In genomic region chr21:29162825-29163224, GRCh38 we compare ENCODE assay signal across 9 cellular contexts. TPM values are rescaled to one million over a fixed set of nuclear protein-coding genes. Genes with fewer than 3 reads are reported as not detected.
DNase-seq lines count a peak whose midpoint lies in the region; ATAC-seq and TF ChIP-seq lines count a peak whose summit lies in the region.
"Not testable (repeated sequence)": the region's sequence is repeated elsewhere in the genome, so short reads cannot be mapped to it uniquely, and the experiment has no call there.
"Had no signal": no experiment of that assay in that cellular context is flagged by ENCODE, and none has a peak within 500 bp of the region (broad histone marks: within the 10 kb centered on the region; RNA-seq: fewer than 3 reads in every experiment).

No MANE protein-coding gene starts in this region.

- intact Hi-C loops in IMR-90 (cut with micrococcal nuclease) = loop anchor here (2.0 to 10.0 kb wide), 2 partner anchors 32 to 312 kb away; partner anchors contain the start of gene MAP3K7CL
- intact Hi-C loops in sciatic nerve (cut with DNase I) = loop anchor here (5.0 kb wide), 1 partner anchor 209 kb away; no protein-coding TSS in a partner anchor
- intact Hi-C loops in upper lobe of right lung (cut with DNase I) = not testable (repeated sequence)

- POLR2A ChIA-PET in IMR-90 (lab: Charles Lee; ENCODE audit: unreplicated experiment) = interaction anchor here (2.7 kb wide), 1 partner anchor 137 kb away, joined by 14 read pairs; the partner anchor contains the start of gene BACH1

- peak overlapping the region; percentile 98 for H2BK120ac ChIP-seq in IMR-90 (ENCODE audit: low read depth, low read length)

- H3K56ac ChIP-seq in IMR-90 (ENCODE audit: extremely low read depth, insufficient read depth, low read length) = peak overlapping the region; percentile 90

- peak overlapping the region; percentile 99 for H3K27ac Mint-ChIP-seq in chondrocyte (ENCODE audit: unreplicated experiment)

- peak overlapping the region; percentile 98 for H2BK5ac ChIP-seq in IMR-90 (ENCODE audit: low read depth, low read length, poor library complexity, severe bottlenecking)

- not testable (repeated sequence) for H3K36me3 ChIP-seq in IMR-90 (ENCODE audit: control insufficient read depth, insufficient read depth, low read length); upper lobe of right lung

- H3K79me1 ChIP-seq in IMR-90 (ENCODE audit: low read depth in 1 of 2, low read length in 2 of 2) = not testable (repeated sequence)

- peak overlapping the region; percentile 98 for H4K5ac ChIP-seq in IMR-90 (ENCODE audit: low read depth, low read length)

- not testable (repeated sequence) for H3K4me2 ChIP-seq in IMR-90 (ENCODE audit: low read depth, low read length)

- not testable (repeated sequence) for H3K9me3 ChIP-seq in IMR-90 (ENCODE audit: control insufficient read depth, insufficient read depth, low read length); upper lobe of right lung

- H3K9me3 Mint-ChIP-seq in chondrocyte (ENCODE audit: low read depth) = not testable (repeated sequence)

- peak overlapping the region; percentile 94; the same call in 1 of the 2 replicates for H3K14ac ChIP-seq in IMR-90 (replicated peaks; ENCODE audit: low read depth, low read length)

- H3K4me3 ChIP-seq in IMR-90 (ENCODE audit: insufficient read depth, low read depth, low read length); fibroblast of the aortic adventitia (ENCODE audit: low read depth, low read length); upper lobe of right lung: not testable (repeated sequence)

- peak; percentile 71 for DNase-seq in CD1c-positive myeloid dendritic cell (ENCODE audit: extremely low spot score)
- DNase-seq in IMR-90 = peak; percentile 93
- DNase-seq in SIG-M5 treated with dmso at 0.1 percent for 504 hours (lab: John Stamatoyannopoulos, UW; ENCODE audit: unreplicated experiment) = peak; percentile 36
- not testable (repeated sequence) for DNase-seq in chondrocyte (ENCODE audit: low spot score); sciatic nerve (ENCODE audit: low spot score)
- peak; percentile 92 for DNase-seq in fibroblast of the aortic adventitia (ENCODE audit: low read depth)
- peak; percentile 72 for DNase-seq in kidney tubule cell (ENCODE audit: low spot score)
- DNase-seq in upper lobe of right lung = peak; percentile 67

- peak overlapping the region; percentile 92 for H3K4ac ChIP-seq in IMR-90 (ENCODE audit: low read depth, low read length)

- BruUV-seq in IMR-90 (replicated peaks; lab: Mats Ljungman, UMichigan) = not testable (repeated sequence)

- not testable (repeated sequence) for TF ChIP-seq POLR2A in IMR-90 (IDR thresholded peaks at IDR 0.05; ENCODE audit: low read depth, low read length)

- peak overlapping the region; percentile 98 for H4K91ac ChIP-seq in IMR-90 (ENCODE audit: insufficient read depth, low read depth, low read length)

- not testable (repeated sequence) for H3K4me3 Mint-ChIP-seq in chondrocyte (ENCODE audit: unreplicated experiment)

- H3K27me3 ChIP-seq in IMR-90 (ENCODE audit: control insufficient read depth, insufficient read depth, low read length); upper lobe of right lung: not testable (repeated sequence)

- H3K18ac ChIP-seq in IMR-90 (ENCODE audit: low read depth, low read length) = peak overlapping the region; percentile 61

- WGBS in IMR-90 (ENCODE audit: extremely low coverage in 2 of 2, insufficient read length in 1 of 2), 2 experiments = 0% methylated on average over 2 of the region's 9 CpGs; no CpG with 5 or more reads in 1 of the 2 experiments

- not testable (repeated sequence) for H2AFZ ChIP-seq in IMR-90 (replicated peaks; ENCODE audit: low read length, poor library complexity)

- peak overlapping the region; percentile 93 for H3K23ac ChIP-seq in IMR-90 (ENCODE audit: low read depth, low read length)

- peaks cover 45% of the 10 kb centered on the region for H3K4me1 Mint-ChIP-seq in chondrocyte (ENCODE audit: low read depth)

- H2AK5ac ChIP-seq in IMR-90 (ENCODE audit: low read depth, low read length) = peak overlapping the region; percentile 45; the same call in 1 of the 2 replicates

- H3K9ac ChIP-seq in IMR-90 (ENCODE audit: low read depth, low read length) = not testable (repeated sequence)

- not testable (repeated sequence) for TF ChIP-seq CTCF in IMR-90 (conservative IDR thresholded peaks at IDR 0.05; ENCODE audit: low read depth, low read length); chondrocyte (IDR thresholded peaks at IDR 0.05); fibroblast of the aortic adventitia (IDR thresholded peaks at IDR 0.05; ENCODE audit: insufficient read depth, low read length); upper lobe of right lung (IDR thresholded peaks at IDR 0.05)

- peak overlapping the region; percentile 94 for H3K27ac ChIP-seq in IMR-90 (ENCODE audit: insufficient read depth, low read length)
- peak overlapping the region; percentile 47 for H3K27ac ChIP-seq in upper lobe of right lung

- not testable (repeated sequence) for H4K20me1 ChIP-seq in IMR-90 (ENCODE audit: insufficient read depth, low read length)

- H2BK20ac ChIP-seq in IMR-90 (ENCODE audit: low read depth, low read length) = peak overlapping the region; percentile 98

- H2BK15ac ChIP-seq in IMR-90 (ENCODE audit: low read depth, low read length) = peak overlapping the region; percentile 89; the same call in 2 of the 3 replicates

- not testable (repeated sequence) for TF ChIP-seq RAD21 in IMR-90 (IDR thresholded peaks at IDR 0.05; ENCODE audit: low read length)

- H4K8ac ChIP-seq in IMR-90 (ENCODE audit: low read depth in 2 of 2, low read length in 2 of 2) = peak overlapping the region; percentile 90 to 95

- ATAC-seq in IMR-90 (ENCODE audit: low read depth) (peak; percentile 82), sciatic nerve (peak; percentile 71), upper lobe of right lung (peak; percentile 75)

- H3K27me3 Mint-ChIP-seq in chondrocyte (ENCODE audit: low read depth) = not testable (repeated sequence)

- peak overlapping the region; percentile 3 for H2AK9ac ChIP-seq in IMR-90 (replicated peaks; ENCODE audit: low read depth, low read length, poor library complexity)

- not testable (repeated sequence) for H3K9me1 ChIP-seq in IMR-90 (ENCODE audit: insufficient read depth, low read length)

- dilution Hi-C loops in IMR-90 (cut with HindIII; ENCODE audit: low sequenced_read_pairs, unreplicated experiment) = not testable (repeated sequence)

- CTCF ChIA-PET in IMR-90 (lab: Yijun Ruan, JAX) = interaction anchor here (0.9 to 1.4 kb wide), 2 partner anchors 72 to 199 kb away, joined by 3 read pairs; no protein-coding TSS in a partner anchor

- peaks cover 16% of the 10 kb centered on the region for H3K36me3 Mint-ChIP-seq in chondrocyte (ENCODE audit: low read depth)

- in situ Hi-C loops in IMR-90 (cut with MboI; ENCODE audit: low sequenced_read_pairs) = loop anchor here (5.0 kb wide), 1 partner anchor 209 kb away; no protein-coding TSS in a partner anchor

- not testable (repeated sequence) for H3K4me1 ChIP-seq in IMR-90 (ENCODE audit: control insufficient read depth, insufficient read depth, low read length); upper lobe of right lung

TF ChIP-seq in IMR-90, 13 proteins besides CTCF, POLR2A, EP300 and RAD21:
- TF ChIP-seq BHLHE40 (IDR thresholded peaks at IDR 0.05; ENCODE audit: low read depth, low read length) (peak; percentile 97), USF2 (IDR thresholded peaks at IDR 0.05; ENCODE audit: low read depth, low read length) (peak; percentile 46; the same call in 1 of the 2 replicates), SMC3 (IDR thresholded peaks at IDR 0.05; ENCODE audit: low read depth, low read length) (0 out of 2 replicates have a peak, but pooled peaks have one; percentile 6), NFE2L2 (IDR thresholded peaks at IDR 0.05; ENCODE audit: low read depth, low read length) (0 out of 2 replicates have a peak, but pooled peaks have one; percentile 2), CEBPB (IDR thresholded peaks at IDR 0.05; ENCODE audit: low read depth, low read length) (peak; percentile 31; the same call in 1 of the 2 replicates), MAFK (IDR thresholded peaks at IDR 0.05; ENCODE audit: low read depth, low read length) (peak; percentile 49), FOS (IDR thresholded peaks at IDR 0.05; ENCODE audit: low read depth, low read length) (peak; percentile 67)

RNA-seq across cellular contexts. Expression of gene MAP3K7CL, which starts 32.4 kb away (rescaled TPM):
- total RNA-seq in IMR-90 (2012; rRNA removed) (21.0 and 25.3 TPM in 2 replicates), chondrocyte (12.8 to 99.2 TPM (median 93.1 TPM) in 3 replicates), fibroblast of the aortic adventitia (ENCODE audit: low replicate concordance) (6.9 and 18.7 TPM in 2 replicates), sciatic nerve (5.7 TPM), upper lobe of right lung (7.6 TPM)
- 21.8 and 22.3 TPM in 2 replicates for polyA plus RNA-seq in IMR-90 (2012; rRNA removed)
- 10.0 and 17.0 TPM in 2 replicates for polyA plus RNA-seq in IMR-90 (2012; cell fraction: cytosol; rRNA removed)
- 7.6 and 12.0 TPM in 2 replicates for polyA plus RNA-seq in IMR-90 (2012; cell fraction: nucleus; rRNA removed; ENCODE audit: low replicate concordance)
- total RNA-seq: H1 had no signal
- polyA plus RNA-seq: H1 had no signal
